ENCODE assay signal across 26 cellular contexts in the genomic region with DNA sequence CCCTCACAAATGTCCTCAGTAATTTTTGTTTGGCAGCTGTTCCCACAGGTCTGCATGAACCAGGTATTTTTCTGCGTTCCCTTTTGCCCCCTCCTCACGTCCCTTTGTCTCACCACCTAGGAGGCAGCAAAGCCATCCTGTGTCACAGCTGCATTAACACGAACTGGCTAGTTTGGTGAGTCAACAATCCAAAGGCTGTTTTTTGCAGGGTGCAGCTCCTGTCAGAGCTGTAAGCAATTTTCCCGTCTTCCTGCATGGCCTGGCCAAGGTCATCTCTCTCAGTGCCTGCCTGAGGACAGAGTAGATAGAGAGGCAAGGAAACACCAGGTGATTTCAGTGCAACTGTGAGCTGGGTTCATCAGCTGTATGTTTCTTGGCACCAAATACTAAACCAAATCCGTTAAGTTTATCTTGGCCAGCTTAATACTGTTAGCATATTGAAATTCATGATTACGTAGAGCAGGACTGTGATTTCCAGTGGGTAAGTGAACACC. TPM values are rescaled to one million over a fixed set of nuclear protein-coding genes. Genes with fewer than 3 reads are reported as not detected.
A peak's percentile ranks its signal among the peaks of the same experiment; 100 is the strongest.
DNase-seq lines count a peak whose midpoint lies in the region; ATAC-seq and TF ChIP-seq lines count a peak whose summit lies in the region.
"Had no signal": no experiment of that assay in that cellular context is flagged by ENCODE, and none has a peak within 500 bp of the region (broad histone marks: within the 10 kb centered on the region; RNA-seq: fewer than 3 reads in every experiment).

No MANE protein-coding gene starts in this region.

- intact Hi-C loops in right lobe of liver (cut with DNase I) = no loop called here
- intact Hi-C loops in PC-9 (cut with micrococcal nuclease; ENCODE audit: unreplicated experiment) = loop anchor here (10.0 kb wide), 2 partner anchors 340 to 380 kb away; partner anchors contain the start of genes DCPS, FOXRED1 and SRPRA
- intact Hi-C loops in posterior cingulate gyrus (cut with DNase I) = no loop called here

- no peaks in the 10 kb centered on the region for H3K79me2 ChIP-seq in PC-9 (ENCODE audit: low read depth)

- no peak overlapping the region for H3K4me3 Mint-ChIP-seq in activated CD8-positive, alpha-beta memory T cell treated with anti-CD3 and anti-CD28 coated beads, Interleukin-2, amount 10 ng/mL, durations not matched to agents 7 days and 5 days
- H3K4me3 Mint-ChIP-seq: activated CD4-positive, alpha-beta memory T cell treated with anti-CD3 and anti-CD28 coated beads for 36 hours; stimulated activated naive CD8-positive, alpha-beta T cell treated with anti-CD3 and anti-CD28 coated beads, Interleukin-15, Interleukin-2, amounts not matched to agents 100 ng/mL and 50 ng/mL, for 24 hours had no signal

- WGBS in right lobe of liver (ENCODE audit: insufficient coverage, low coverage, low lambda C conversion rate, missing lambda C conversion rate) = 26% methylated on average over 6 of the region's 6 CpGs

- no peaks in the 10 kb centered on the region for H3K36me3 Mint-ChIP-seq in activated CD8-positive, alpha-beta memory T cell treated with anti-CD3 and anti-CD28 coated beads, Interleukin-2, amount 10 ng/mL, durations not matched to agents 7 days and 5 days
- no peaks in the 10 kb centered on the region for H3K36me3 Mint-ChIP-seq in activated naive CD4-positive, alpha-beta T cell treated with anti-CD3 and anti-CD28 coated beads, Interleukin-2, amount 50 U/mL, for 72 hours
- H3K36me3 Mint-ChIP-seq: activated CD4-positive, alpha-beta memory T cell treated with anti-CD3 and anti-CD28 coated beads for 36 hours had no signal

- no peak overlapping the region for H3K4me2 ChIP-seq in PC-9

- no peaks in the 10 kb centered on the region for H3K9me3 Mint-ChIP-seq in activated CD8-positive, alpha-beta memory T cell treated with anti-CD3 and anti-CD28 coated beads, Interleukin-2, amount 10 ng/mL, durations not matched to agents 7 days and 5 days (ENCODE audit: low read depth)
- no peaks in the 10 kb centered on the region for H3K9me3 Mint-ChIP-seq in activated naive CD4-positive, alpha-beta T cell treated with anti-CD3 and anti-CD28 coated beads, Interleukin-2, amount 50 U/mL, for 72 hours
- H3K9me3 Mint-ChIP-seq: activated CD4-positive, alpha-beta memory T cell treated with anti-CD3 and anti-CD28 coated beads for 36 hours; stimulated activated naive CD8-positive, alpha-beta T cell treated with anti-CD3 and anti-CD28 coated beads, Interleukin-15, Interleukin-2, amounts not matched to agents 100 ng/mL and 50 ng/mL, for 24 hours had no signal

- peaks cover 0 to 14% (median 0%) of the 10 kb centered on the region in 4 donors for H3K4me1 ChIP-seq in right lobe of liver
- H3K4me1 ChIP-seq in PC-9 (replicated peaks; ENCODE audit: insufficient read depth) = no peaks in the 10 kb centered on the region
- H3K4me1 ChIP-seq: thyroid gland had no signal

- no peaks in the 10 kb centered on the region for H3F3A ChIP-seq in PC-9 (ENCODE audit: insufficient read depth, low read depth)

- no peak overlapping the region for H2AFZ ChIP-seq in PC-9

- H3K27me3 ChIP-seq in right lobe of liver (no peaks in the 10 kb centered on the region), PC-9 (ENCODE audit: insufficient read depth, low read depth) (peaks cover 8% of the 10 kb centered on the region; the same call in 1 of the 2 replicates)
- H3K27me3 ChIP-seq: cardiac muscle cell, thyroid gland had no signal

- H3K27ac ChIP-seq in right lobe of liver (peak overlapping the region in 1 of 3 donors; percentile 48), PC-9 (no peak overlapping the region)
- H3K27ac ChIP-seq: cardiac muscle cell, thyroid gland had no signal

- CTCF ChIA-PET in activated CD8-positive, alpha-beta memory T cell treated with anti-CD3 and anti-CD28 coated beads, Interleukin-2, amount 10 ng/mL, durations not matched to agents 7 days and 5 days (lab: Charles Lee) = interaction anchor here (1.2 to 1.7 kb wide), 2 partner anchors 268 to 270 kb away, joined by 4 read pairs; no protein-coding TSS in a partner anchor
- CTCF ChIA-PET in PC-9 (lab: Charles Lee) = no interaction called here

- peak; percentile 5 for DNase-seq in activated CD8-positive, alpha-beta memory T cell treated with anti-CD3 and anti-CD28 coated beads, Interleukin-2, amount 10 ng/mL, durations not matched to agents 7 days and 5 days
- DNase-seq in activated CD8-positive, alpha-beta memory T cell treated with anti-CD3 and anti-CD28 coated beads for 24 hours = no peak
- peak; percentile 74 to 76 for DNase-seq in dermis microvascular lymphatic vessel endothelial cell (ENCODE audit: low read depth in 2 of 2)
- DNase-seq in right lobe of liver = peak in 1 of 3 donors; percentile 50
- DNase-seq in PC-9 = no peak
- DNase-seq in posterior cingulate gyrus = no peak
- no peak for DNase-seq in activated naive CD4-positive, alpha-beta T cell treated with anti-CD3 and anti-CD28 coated beads, Interleukin-2, amount 50 U/mL, for 72 hours (ENCODE audit: low spot score in 2 of 2)
- DNase-seq: activated CD4-positive, alpha-beta memory T cell treated with anti-CD3 and anti-CD28 coated beads for 36 hours; activated gamma-delta T cell treated with Interleukin-2 at 50 U/mL for 16 hours; activated T-cell treated with anti-CD3 and anti-CD28 coated beads for 4 hours; DND-41; NCI-H1105 treated with DMSO at 0.1 percent for 48 hours; NCI-H2171; NCI-H526 treated with DMSO at 0.1 percent for 48 hours; nucleus accumbens; stimulated activated CD4-positive, alpha-beta T cell treated with anti-CD3 and anti-CD28 coated beads, Interleukin-12 subunit alpha, Interleukin-12 subunit beta, amount 100 ng/mL, for 4 hours; stimulated activated CD4-positive, alpha-beta T cell treated with anti-CD3 and anti-CD28 coated beads, Interleukin-4, amount 100 ng/mL, for 4 hours; T-helper 9 cell; thyroid gland had no signal

- no peaks in the 10 kb centered on the region for H3K4me1 Mint-ChIP-seq in activated CD8-positive, alpha-beta memory T cell treated with anti-CD3 and anti-CD28 coated beads, Interleukin-2, amount 10 ng/mL, durations not matched to agents 7 days and 5 days

- TF ChIP-seq CTCF in right lobe of liver (IDR thresholded peaks at IDR 0.05) = peak in 1 of 4 donors; percentile 20
- no peak for TF ChIP-seq CTCF in PC-9 (conservative IDR thresholded peaks at IDR 0.05)

- POLR2A ChIA-PET in PC-9 (lab: Charles Lee; ENCODE audit: unreplicated experiment) = no interaction called here

- no TSS peak for BruUV-seq in PC-9 (replicated peaks; lab: Mats Ljungman, UMichigan)

- H3K9me2 ChIP-seq in PC-9 (ENCODE audit: insufficient read depth) = no peaks in the 10 kb centered on the region

- H3K36me3 ChIP-seq in right lobe of liver (no peaks in the 10 kb centered on the region), PC-9 (ENCODE audit: low read depth) (no peaks in the 10 kb centered on the region)
- H3K36me3 ChIP-seq: cardiac muscle cell, thyroid gland had no signal

- peaks cover 29% of the 10 kb centered on the region for H3K27me3 Mint-ChIP-seq in activated CD8-positive, alpha-beta memory T cell treated with anti-CD3 and anti-CD28 coated beads, Interleukin-2, amount 10 ng/mL, durations not matched to agents 7 days and 5 days

- H3K9me3 ChIP-seq in right lobe of liver (no peaks in the 10 kb centered on the region), PC-9 (ENCODE audit: insufficient read depth, low read depth) (no peaks in the 10 kb centered on the region)
- H3K9me3 ChIP-seq: thyroid gland had no signal

- no peak for TF ChIP-seq POLR2A in right lobe of liver (IDR thresholded peaks at IDR 0.05)

- H4K20me1 ChIP-seq in PC-9 (ENCODE audit: insufficient read depth) = no peaks in the 10 kb centered on the region

- no peak for ATAC-seq in activated CD8-positive, alpha-beta memory T cell treated with anti-CD3 and anti-CD28 coated beads, Interleukin-2, amount 10 ng/mL, durations not matched to agents 7 days and 5 days
- ATAC-seq in right lobe of liver = peak; percentile 82 to 92 (median 86)
- no peak for ATAC-seq in esophagus mucosa
- no peak for ATAC-seq in activated naive CD4-positive, alpha-beta T cell treated with anti-CD3 and anti-CD28 coated beads, Interleukin-2, amount 50 U/mL, for 72 hours

- no peak overlapping the region for H3K27ac Mint-ChIP-seq in activated CD8-positive, alpha-beta memory T cell treated with anti-CD3 and anti-CD28 coated beads, Interleukin-2, amount 10 ng/mL, durations not matched to agents 7 days and 5 days
- no peak overlapping the region for H3K27ac Mint-ChIP-seq in activated naive CD4-positive, alpha-beta T cell treated with anti-CD3 and anti-CD28 coated beads, Interleukin-2, amount 50 U/mL, for 72 hours
- H3K27ac Mint-ChIP-seq: activated CD4-positive, alpha-beta memory T cell treated with anti-CD3 and anti-CD28 coated beads for 36 hours; stimulated activated naive CD8-positive, alpha-beta T cell treated with anti-CD3 and anti-CD28 coated beads, Interleukin-15, Interleukin-2, amounts not matched to agents 100 ng/mL and 50 ng/mL, for 24 hours had no signal

- H3K4me3 ChIP-seq in right lobe of liver (no peak overlapping the region), PC-9 (no peak overlapping the region)
- H3K4me3 ChIP-seq: cardiac muscle cell, thyroid gland had no signal

RNA-seq across cellular contexts. Expression of gene VSIG10L2, which starts 20.6 kb away (rescaled TPM):
- total RNA-seq in activated CD8-positive, alpha-beta memory T cell treated with anti-CD3 and anti-CD28 coated beads, Interleukin-2, amount 10 ng/mL, durations not matched to agents 7 days and 5 days = not detected
- total RNA-seq in dermis microvascular lymphatic vessel endothelial cell = not detected in 2 replicates
- total RNA-seq in right lobe of liver = under 1 TPM in 1 of 6 experiments, not detected in 5; 0.06 TPM
- not detected in 2 replicates for total RNA-seq in PC-9 (2021)
- total RNA-seq in esophagus mucosa = not detected
- not detected for total RNA-seq in activated naive CD4-positive, alpha-beta T cell treated with anti-CD3 and anti-CD28 coated beads, Interleukin-2, amount 50 U/mL, for 72 hours
- total RNA-seq: activated CD4-positive, alpha-beta memory T cell treated with anti-CD3 and anti-CD28 coated beads for 36 hours; cardiac muscle cell; epithelial cell of proximal tubule; frontal cortex; LHCN-M2; lung microvascular endothelial cell; thyroid gland had no signal

RNA-seq across cellular contexts. Expression of gene DDX25, which starts 21.0 kb away (rescaled TPM):
- total RNA-seq in activated CD8-positive, alpha-beta memory T cell treated with anti-CD3 and anti-CD28 coated beads, Interleukin-2, amount 10 ng/mL, durations not matched to agents 7 days and 5 days = under 1 TPM in 1 of 2 experiments, not detected in 1; 0.50 TPM
- under 0.01 TPM in 1 of 2 replicates, not detected in the other for total RNA-seq in dermis microvascular lymphatic vessel endothelial cell
- under 1 TPM in 4 of 6 experiments, not detected in 2; 0.17 to 0.28 (median 0.21) TPM for total RNA-seq in right lobe of liver
- 0.26 TPM in 1 of 2 replicates, not detected in the other for total RNA-seq in PC-9 (2021)
- not detected for total RNA-seq in esophagus mucosa
- total RNA-seq in activated naive CD4-positive, alpha-beta T cell treated with anti-CD3 and anti-CD28 coated beads, Interleukin-2, amount 50 U/mL, for 72 hours = 1 to 10 TPM in 1 of 2 donors, not detected in 1; 4.2 TPM
- total RNA-seq: activated CD4-positive, alpha-beta memory T cell treated with anti-CD3 and anti-CD28 coated beads for 36 hours; epithelial cell of proximal tubule; LHCN-M2 had no signal

RNA-seq across cellular contexts. Expression of gene PUS3, which starts 22.3 kb away (rescaled TPM):
- total RNA-seq in activated CD8-positive, alpha-beta memory T cell treated with anti-CD3 and anti-CD28 coated beads, Interleukin-2, amount 10 ng/mL, durations not matched to agents 7 days and 5 days = 10 to 100 TPM; 11.0 to 13.1 TPM
- 7.4 and 7.6 TPM in 2 replicates for total RNA-seq in dermis microvascular lymphatic vessel endothelial cell
- 10 to 100 TPM; 11.8 to 24.7 (median 17.4) TPM for total RNA-seq in right lobe of liver
- total RNA-seq in PC-9 (2021) = 5.7 and 6.5 TPM in 2 replicates
- 5.3 TPM for total RNA-seq in esophagus mucosa
- total RNA-seq in activated naive CD4-positive, alpha-beta T cell treated with anti-CD3 and anti-CD28 coated beads, Interleukin-2, amount 50 U/mL, for 72 hours = 10 to 100 TPM; 10.2 to 32.2 TPM

RNA-seq across cellular contexts. Expression of gene HYLS1, which starts 37.8 kb away (rescaled TPM):
- total RNA-seq in activated CD8-positive, alpha-beta memory T cell treated with anti-CD3 and anti-CD28 coated beads, Interleukin-2, amount 10 ng/mL, durations not matched to agents 7 days and 5 days = 10 to 100 TPM in 1 of 2 experiments, 1 to 10 TPM in 1; 8.9 to 11.2 TPM
- total RNA-seq in dermis microvascular lymphatic vessel endothelial cell = 5.6 and 5.8 TPM in 2 replicates
- 1 to 10 TPM; 1.7 to 3.5 (median 3.2) TPM for total RNA-seq in right lobe of liver
- total RNA-seq in PC-9 (2021) = 12.2 and 16.7 TPM in 2 replicates
- 4.6 TPM for total RNA-seq in esophagus mucosa
- total RNA-seq in activated naive CD4-positive, alpha-beta T cell treated with anti-CD3 and anti-CD28 coated beads, Interleukin-2, amount 50 U/mL, for 72 hours = 1 to 10 TPM; 6.4 to 7.0 TPM

Comparison
In these comparisons a context has a peak if more than half of its experiments do, and no peak if none do; other contexts are left out.
1. DNase-seq: peak in activated CD8-positive, alpha-beta memory T cell treated with anti-CD3 and anti-CD28 coated beads, Interleukin-2, amount 10 ng/mL, durations not matched to agents 7 days and 5 days (single experiment) and dermis microvascular lymphatic vessel endothelial cell (2 of 2); none in activated CD8-positive, alpha-beta memory T cell treated with anti-CD3 and anti-CD28 coated beads for 24 hours (single experiment), PC-9 (0 of 2), posterior cingulate gyrus (0 of 10) and activated naive CD4-positive, alpha-beta T cell treated with anti-CD3 and anti-CD28 coated beads, Interleukin-2, amount 50 U/mL, for 72 hours (0 of 2).
2. ATAC-seq: peak in right lobe of liver (4 of 4); none in activated CD8-positive, alpha-beta memory T cell treated with anti-CD3 and anti-CD28 coated beads, Interleukin-2, amount 10 ng/mL, durations not matched to agents 7 days and 5 days (single experiment), esophagus mucosa (single experiment) and activated naive CD4-positive, alpha-beta T cell treated with anti-CD3 and anti-CD28 coated beads, Interleukin-2, amount 50 U/mL, for 72 hours (0 of 2).